Comparison of ENCODE assay signal across 29 cellular contexts in genomic region chr1:215786997-215787396, GRCh38.
"Had no signal": no experiment of that assay in that cellular context is flagged by ENCODE, and none has a peak within 500 bp of the region (broad histone marks: within the 10 kb centered on the region; RNA-seq: fewer than 3 reads in every experiment).

No MANE protein-coding gene starts in this region.

- H3K27ac ChIP-seq: neutrophil, pancreas, psoas muscle, right lobe of liver, sigmoid colon, skin epidermis, spleen, suprapubic skin, testis, tibial artery, transverse colon, upper lobe of right lung, uterus had no signal

- DNase-seq: naive thymus-derived CD8-positive, alpha-beta T cell; nephron progenitor cell; nucleus accumbens; pancreas; psoas muscle; right cardiac atrium; right lobe of liver; sigmoid colon; spleen; stimulated activated CD4-positive, alpha-beta T cell treated with anti-CD3 and anti-CD28 coated beads, Interleukin-12 subunit alpha, Interleukin-12 subunit beta, amount 100 ng/mL, for 4 hours; stimulated activated CD4-positive, alpha-beta T cell treated with anti-CD3 and anti-CD28 coated beads, Interleukin-1b, Interleukin-23, amount 100 ng/mL, for 48 hours; stimulated activated CD4-positive, alpha-beta T cell treated with anti-CD3 and anti-CD28 coated beads, Interleukin-4, amount 100 ng/mL, for 1 hour; stimulated activated CD4-positive, alpha-beta T cell treated with anti-CD3 and anti-CD28 coated beads, Interleukin-4, amount 100 ng/mL, for 4 hours; stimulated activated CD8-positive, alpha-beta memory T cell treated with anti-CD3 and anti-CD28 coated beads, Interleukin-4, amount 100 ng/mL, for 48 hours; stimulated activated naive CD4-positive, alpha-beta T cell; stimulated activated naive CD8-positive, alpha-beta T cell treated with anti-CD3 and anti-CD28 coated beads, Interleukin-15, amount 100 ng/mL, for 72 hours; stimulated activated naive CD8-positive, alpha-beta T cell treated with anti-CD3 and anti-CD28 coated beads, Interleukin-15, Interleukin-2, amounts not matched to agents 100 U/mL and 50 U/mL, for 24 hours; substantia nigra; testis; tibial artery; transverse colon; upper lobe of right lung; uterus had no signal

- H3K9me3 ChIP-seq: neutrophil, pancreas, psoas muscle, right lobe of liver, sigmoid colon, spleen, suprapubic skin, testis, tibial artery, transverse colon, upper lobe of right lung, uterus had no signal

- H3K4me3 ChIP-seq: pancreas, psoas muscle, right lobe of liver, sigmoid colon, skin epidermis, smooth muscle cell, spleen, suprapubic skin, testis, tibial artery, transverse colon, upper lobe of right lung, uterus had no signal

- FAIRE-seq: pancreas had no signal

- H3K4me2 ChIP-seq: smooth muscle cell had no signal

- H3K36me3 ChIP-seq: neutrophil, pancreas, right lobe of liver, sigmoid colon, spleen, suprapubic skin, tibial artery, transverse colon, upper lobe of right lung, uterus had no signal

- H3K4me1 ChIP-seq: pancreas, psoas muscle, right lobe of liver, sigmoid colon, spleen, suprapubic skin, testis, tibial artery, transverse colon, upper lobe of right lung, uterus had no signal

- ATAC-seq: naive thymus-derived CD8-positive, alpha-beta T cell; natural killer cell treated with Interleukin-12 subunit alpha and Interleukin-12 subunit beta and Interleukin-15 and Interleukin-18, amount 100 ng/mL, for 72 hours; pancreas; psoas muscle; right cardiac atrium; right lobe of liver; stimulated activated memory B cell treated with anti-CD40 and anti-IgM and Interleukin-4, amounts not matched to agents 10 μg/mL and 1 μg/mL and 100 μg/mL, for 72 hours; stimulated activated naive CD8-positive, alpha-beta T cell treated with anti-CD3 and anti-CD28 coated beads, Interleukin-15, amount 100 ng/mL, for 72 hours; stimulated activated naive CD8-positive, alpha-beta T cell treated with anti-CD3 and anti-CD28 coated beads, Interleukin-15, Interleukin-2, amounts not matched to agents 100 U/mL and 50 U/mL, for 24 hours; upper lobe of right lung had no signal

- H3K27me3 ChIP-seq: neutrophil, right lobe of liver, sigmoid colon, spleen, suprapubic skin, testis, tibial artery, transverse colon, upper lobe of right lung, uterus had no signal
